8 cellular contexts compared by ENCODE assay signal in the genomic region with DNA sequence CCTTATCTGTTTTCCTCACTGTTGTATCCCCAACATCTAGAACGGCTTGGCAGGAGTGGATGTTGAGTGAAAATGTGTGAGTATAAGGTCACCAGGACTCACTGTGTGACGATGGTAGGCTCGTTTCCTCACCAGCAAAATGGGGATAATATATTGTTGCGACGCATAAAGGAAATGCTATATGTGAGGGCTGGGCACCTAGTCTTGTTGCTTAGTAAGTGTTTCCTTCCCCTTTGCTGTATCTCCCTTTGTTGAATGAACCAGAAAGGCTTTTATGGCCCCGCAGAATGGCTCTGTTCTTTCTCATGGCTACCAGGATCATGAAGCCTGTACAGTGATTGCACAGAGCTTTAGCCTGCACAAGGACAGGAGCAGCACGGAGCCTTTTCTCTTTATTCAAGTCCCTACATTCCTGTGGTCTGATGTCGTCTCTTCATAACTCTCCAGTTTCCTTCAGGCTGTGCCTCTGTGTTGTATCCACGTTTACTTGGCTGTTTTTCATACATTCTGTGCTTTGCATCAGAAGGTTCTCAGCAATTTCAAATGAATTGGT. TPM values are rescaled to one million over a fixed set of nuclear protein-coding genes. Genes with fewer than 3 reads are reported as not detected.
A peak's percentile ranks its signal among the peaks of the same experiment; 100 is the strongest.
DNase-seq lines count a peak whose midpoint lies in the region; ATAC-seq and TF ChIP-seq lines count a peak whose summit lies in the region.

No MANE protein-coding gene starts in this region.

- H3K9me3 ChIP-seq in breast epithelium (no peaks in the 10 kb centered on the region), right lobe of liver (no peaks in the 10 kb centered on the region), upper lobe of left lung (no peaks in the 10 kb centered on the region)

- H3K4me3 ChIP-seq in breast epithelium (peak overlapping the region in 1 of 3 donors; percentile 23), right lobe of liver (no peak overlapping the region), upper lobe of left lung (no peak overlapping the region)

- 25% methylated on average over 9 of the region's 9 CpGs for WGBS in right lobe of liver (ENCODE audit: insufficient coverage, low coverage, low lambda C conversion rate, missing lambda C conversion rate)
- WGBS in upper lobe of left lung, 2 donors, result 20 to 31% methylated on average over 9 of the region's 9 CpGs

- intact Hi-C loops in breast epithelium (cut with DNase I; ENCODE audit: low total_unique reads) (no loop called here), right lobe of liver (cut with DNase I) (loop anchor here (5.0 to 10.0 kb wide), 2 partner anchors 79 to 92 kb away; no protein-coding TSS in a partner anchor)

- H3K27ac ChIP-seq in breast epithelium (peak overlapping the region; percentile 75 to 80), right lobe of liver (peak overlapping the region; percentile 58 to 92 (median 65)), upper lobe of left lung (peak overlapping the region; percentile 9 to 81 (median 40))

- H3K36me3 ChIP-seq in breast epithelium (no peaks in the 10 kb centered on the region), right lobe of liver (no peaks in the 10 kb centered on the region), upper lobe of left lung (no peaks in the 10 kb centered on the region)

- no peak for TF ChIP-seq EP300 in upper lobe of left lung (IDR thresholded peaks at IDR 0.05)

- DNase-seq in AG20443 (ENCODE audit: low spot score) (peak; percentile 80), M059J (ENCODE audit: low read depth) (peak; percentile 89), breast epithelium (ENCODE audit: low spot score in 2 of 2) (peak in 1 of 2 donors; percentile 64), right lobe of liver (no peak), upper lobe of left lung (peak in 1 of 2 donors; percentile 30)
- DNase-seq in stimulated activated CD4-positive, alpha-beta T cell treated with anti-CD3 and anti-CD28 coated beads, Interleukin-2, amount 100 ng/mL, for 24 hours, result no peak
- DNase-seq in activated CD8-positive, alpha-beta memory T cell treated with anti-CD3 and anti-CD28 coated beads, Interleukin-2, amount 50 U/mL, for 48 hours, result no peak

- peak in 3 of 4 donors; percentile 1 to 7 (median 2) for ATAC-seq in right lobe of liver
- ATAC-seq in upper lobe of left lung (ENCODE audit: low FRiP score in 2 of 2), result peak; percentile 80 to 85
- ATAC-seq in HG02938 (IDR thresholded peaks at IDR 0.05; ENCODE audit: unreplicated experiment), result no peak

- peaks cover 0 to 40% of the 10 kb centered on the region in 2 donors for H3K4me1 ChIP-seq in breast epithelium
- peaks cover 0 to 88% (median 41%) of the 10 kb centered on the region in 4 donors for H3K4me1 ChIP-seq in right lobe of liver
- peaks cover 42 to 73% (median 51%) of the 10 kb centered on the region in 4 donors for H3K4me1 ChIP-seq in upper lobe of left lung

- TF ChIP-seq CTCF in breast epithelium (IDR thresholded peaks at IDR 0.05) (no peak), right lobe of liver (IDR thresholded peaks at IDR 0.05) (no peak), upper lobe of left lung (IDR thresholded peaks at IDR 0.05) (no peak)

- no peaks in the 10 kb centered on the region for H3K27me3 ChIP-seq in breast epithelium
- H3K27me3 ChIP-seq in right lobe of liver, result no peaks in the 10 kb centered on the region
- H3K27me3 ChIP-seq in upper lobe of left lung, result no peaks in the 10 kb centered on the region

- no peak for TF ChIP-seq POLR2A in breast epithelium (IDR thresholded peaks at IDR 0.05)
- no peak for TF ChIP-seq POLR2A in right lobe of liver (IDR thresholded peaks at IDR 0.05)
- TF ChIP-seq POLR2A in upper lobe of left lung (IDR thresholded peaks at IDR 0.05), result no peak

RNA-seq across cellular contexts. Expression of a gene that starts 5.4 kb away (rescaled TPM):
- 5.4 and 31.2 TPM in 2 replicates for total RNA-seq in M059J (2014; rRNA removed; shearing (Covaris generic))
- total RNA-seq in breast epithelium (10 to 100 TPM; 32.8 to 53.1 (median 39.7) TPM), right lobe of liver (10 to 100 TPM; 13.0 to 27.1 (median 22.7) TPM), upper lobe of left lung (100 to 1,000 TPM in 1 of 6 donors, 10 to 100 TPM in 5; 18.1 to 106 (median 60.3) TPM)

Comparison
In these comparisons a context has a peak if more than half of its experiments do, and no peak if none do; other contexts are left out.
1. DNase-seq: peak in AG20443 (single experiment) and M059J (single experiment); none in right lobe of liver (0 of 3), stimulated activated CD4-positive, alpha-beta T cell treated with anti-CD3 and anti-CD28 coated beads, Interleukin-2, amount 100 ng/mL, for 24 hours (0 of 2) and activated CD8-positive, alpha-beta memory T cell treated with anti-CD3 and anti-CD28 coated beads, Interleukin-2, amount 50 U/mL, for 48 hours (single experiment).
2. Peak in every context shown above with its lines, with median percentiles within 50 percentile points of each other: H3K27ac ChIP-seq.